ENCODE assay signal across 1 cellular context in genomic region chr7:51455948-51456347, GRCh38.
TF ChIP-seq lines count a peak whose summit lies in the region.

No MANE protein-coding gene starts in this region.

TF ChIP-seq in SK-N-SH treated with all-trans-retinoic acid at 6 μM for 48 hours, 23 proteins besides CTCF, POLR2A, EP300 and RAD21 (continued from another document):
- TF ChIP-seq POU6F1 (CRISPR knock-in tag; IDR thresholded peaks at IDR 0.05; ENCODE audit: borderline replicate concordance, low read depth) (no peak), BACH2 (CRISPR knock-in tag; IDR thresholded peaks at IDR 0.05; ENCODE audit: borderline replicate concordance) (no peak), GLIS3 (CRISPR knock-in tag; IDR thresholded peaks at IDR 0.05) (no peak)
TF ChIP-seq in SK-N-SH treated with all-trans-retinoic acid at 6 μM for 48 hours: peak in this region for 0.
